13 cellular contexts compared by ENCODE assay signal in the genomic region with DNA sequence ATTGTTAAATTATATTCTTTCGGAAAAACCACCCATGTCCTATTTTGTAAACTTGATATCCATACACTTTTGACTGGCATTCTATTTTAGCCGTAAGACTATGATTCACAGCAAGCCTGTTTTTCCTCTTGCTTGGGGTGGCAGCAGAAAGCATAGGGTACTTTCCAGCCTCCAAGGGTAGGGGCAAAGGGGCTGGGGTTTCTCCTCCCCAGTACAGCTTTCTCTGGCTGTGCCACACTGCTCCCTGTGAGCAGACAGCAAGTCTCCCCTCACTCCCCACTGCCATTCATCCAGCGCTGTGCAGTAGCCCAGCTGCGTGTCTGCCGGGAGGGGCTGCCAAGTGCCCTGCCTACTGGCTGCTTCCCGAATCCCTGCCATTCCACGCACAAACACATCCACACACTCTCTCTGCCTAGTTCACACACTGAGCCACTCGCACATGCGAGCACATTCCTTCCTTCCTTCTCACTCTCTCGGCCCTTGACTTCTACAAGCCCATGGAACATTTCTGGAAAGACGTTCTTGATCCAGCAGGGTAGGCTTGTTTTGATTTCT. TPM values are rescaled to one million over a fixed set of nuclear protein-coding genes. Genes with fewer than 3 reads are reported as not detected.
DNase-seq lines count a peak whose midpoint lies in the region; FAIRE-seq and TF ChIP-seq lines count a peak whose summit lies in the region.
"Had no signal": no experiment of that assay in that cellular context is flagged by ENCODE, and none has a peak within 500 bp of the region (broad histone marks: within the 10 kb centered on the region; RNA-seq: fewer than 3 reads in every experiment).

No MANE protein-coding gene starts in this region.

- no peak overlapping the region for H3K27ac ChIP-seq in keratinocyte (ENCODE audit: control insufficient read depth, insufficient read depth, low read length)
- H3K27ac ChIP-seq: neutrophil had no signal

- peak overlapping the region; percentile 22 for H3K9ac ChIP-seq in keratinocyte (ENCODE audit: control insufficient read depth, extremely low read depth, insufficient read depth, low read length)

- no peaks in the 10 kb centered on the region for H4K20me1 ChIP-seq in keratinocyte (ENCODE audit: control insufficient read depth, extremely low read depth, insufficient read depth, low read length)

- H3K9me1 ChIP-seq in keratinocyte (ENCODE audit: control insufficient read depth, extremely low read depth, insufficient read depth, low read length): no peaks in the 10 kb centered on the region

- H3K79me2 ChIP-seq in keratinocyte (ENCODE audit: control insufficient read depth, insufficient read depth, low read length): no peaks in the 10 kb centered on the region

- TF ChIP-seq CTCF in keratinocyte (optimal IDR thresholded peaks at IDR 0.05 in 1 of 3, IDR thresholded peaks at IDR 0.05 in 1 of 3, conservative IDR thresholded peaks at IDR 0.05 in 1 of 3; ENCODE audit: extremely low read depth in 1 of 3, insufficient read depth in 2 of 3, low read length in 3 of 3): no peak
- no peak for TF ChIP-seq CTCF in GM20000 (IDR thresholded peaks at IDR 0.05; ENCODE audit: extremely low read depth, missing control alignments)

- H3K36me3 ChIP-seq in keratinocyte (ENCODE audit: control insufficient read depth in 2 of 2, extremely low read depth in 1 of 2, insufficient read depth in 2 of 2, low read length in 2 of 2): no peaks in the 10 kb centered on the region
- H3K36me3 ChIP-seq: neutrophil, tibial nerve had no signal

- peaks cover 15% of the 10 kb centered on the region for H3K4me1 ChIP-seq in keratinocyte (ENCODE audit: control insufficient read depth, extremely low read depth, insufficient read depth, low read length)

- no peaks in the 10 kb centered on the region for H3K9me3 ChIP-seq in keratinocyte (ENCODE audit: control insufficient read depth, low read depth, low read length)
- H3K9me3 ChIP-seq: neutrophil, tibial nerve had no signal

- dilution Hi-C loops in keratinocyte (cut with MboI; ENCODE audit: extremely low pct_ligation_motif_present, low sequenced_read_pairs): no loop called here

- peak overlapping the region in 2 of 3 experiments; percentile 32 to 42 for H3K4me3 ChIP-seq in keratinocyte (ENCODE audit: control insufficient read depth in 2 of 3, extremely low read depth in 1 of 3, insufficient read depth in 2 of 3, low read depth in 1 of 3, low read length in 3 of 3)
- H3K4me3 ChIP-seq: tibial nerve had no signal

- no peak for FAIRE-seq in keratinocyte (lab: Jason Lieb, UNC)
- FAIRE-seq: endothelial cell of umbilical vein had no signal

- H2AFZ ChIP-seq in keratinocyte (ENCODE audit: control insufficient read depth, low read length): peak overlapping the region; percentile 83

- peak overlapping the region; percentile 82 for H3K4me2 ChIP-seq in keratinocyte (ENCODE audit: control insufficient read depth, extremely low read depth, insufficient read depth, low read depth, low read length)

- DNase-seq in GM03348 (ENCODE audit: low spot score) (peak; percentile 42), astrocyte of the hippocampus (ENCODE audit: low read depth, low spot score) (peak; percentile 3), keratinocyte (ENCODE audit: low read depth, low spot score) (no peak), stromal cell of bone marrow (ENCODE audit: low read depth) (peak; percentile 34), GM20000 (ENCODE audit: low spot score) (no peak), NCI-H82 (lab: John Stamatoyannopoulos, UW) (no peak), NCI-H510A (lab: John Stamatoyannopoulos, UW) (no peak)
- no peak for DNase-seq in activated CD4-positive, alpha-beta T cell treated with anti-CD3 and anti-CD28 coated beads, Interleukin-2, amount 50 U/mL, for 48 hours
- DNase-seq: activated B cell treated with CpG ODN at 0.5 μM for 24 hours, C1 segment of cervical spinal cord had no signal

- H3K27me3 ChIP-seq in keratinocyte (ENCODE audit: control insufficient read depth, extremely low read depth, insufficient read depth, low read length): peaks cover 52% of the 10 kb centered on the region

RNA-seq across cellular contexts. Expression of a gene that starts 2.1 kb away (rescaled TPM):
- 0.17 to 0.77 TPM (median 0.22 TPM) in 3 replicates for polyA plus RNA-seq in keratinocyte
- polyA plus RNA-seq in keratinocyte (2011; ENCODE audit: low read depth): not detected
- polyA plus RNA-seq in keratinocyte (2011; cell fraction: cytosol; rRNA removed): 0.10 and 0.23 TPM in 2 replicates
- 0.45 and 0.49 TPM in 2 replicates for polyA plus RNA-seq in keratinocyte (2011; cell fraction: nucleus; rRNA removed)
- 0.08 and 0.19 TPM in 2 replicates for polyA plus RNA-seq in keratinocyte (2012; ENCODE audit: low replicate concordance)
- 0.13 to 1.8 TPM (median 1.7 TPM) in 3 replicates for polyA minus RNA-seq in keratinocyte
- not detected for polyA minus RNA-seq in keratinocyte (2011; cell fraction: cytosol; rRNA and poly(A)+ RNA removed)
- polyA minus RNA-seq in keratinocyte (2011; cell fraction: nucleus; rRNA and poly(A)+ RNA removed): 1.2 and 1.6 TPM in 2 replicates

Comparison
In these comparisons a context has a peak if more than half of its experiments do, and no peak if none do; other contexts are left out.
1. DNase-seq: peak in GM03348 (single experiment), astrocyte of the hippocampus (single experiment) and stromal cell of bone marrow (single experiment); none in keratinocyte (single experiment), activated CD4-positive, alpha-beta T cell treated with anti-CD3 and anti-CD28 coated beads, Interleukin-2, amount 50 U/mL, for 48 hours (0 of 2), GM20000 (single experiment), NCI-H82 (single experiment) and NCI-H510A (single experiment).